In genomic region chr6:41970436-41970846, GRCh38 we compare ENCODE assay signal across 9 cellular contexts. TPM values are rescaled to one million over a fixed set of nuclear protein-coding genes. Genes with fewer than 3 reads are reported as not detected.
DNase-seq lines count a peak whose midpoint lies in the region; ATAC-seq and TF ChIP-seq lines count a peak whose summit lies in the region.
"Had no signal": no experiment of that assay in that cellular context is flagged by ENCODE, and none has a peak within 500 bp of the region (broad histone marks: within the 10 kb centered on the region; RNA-seq: fewer than 3 reads in every experiment).

No MANE protein-coding gene starts in this region.

- CTCF ChIA-PET in SK-N-SH (lab: Yijun Ruan, JAX): no interaction called here

- TF ChIP-seq CTCF in SK-N-SH (IDR thresholded peaks at IDR 0.05) (no peak), lung (IDR thresholded peaks at IDR 0.05; ENCODE audit: control extremely low read depth, extremely low read depth) (no peak), GM13976 (IDR thresholded peaks at IDR 0.05; ENCODE audit: borderline replicate concordance, control extremely low read depth, extremely low read depth, insufficient read depth, missing control alignments) (no peak)

- H3K9me3 ChIP-seq in SK-N-SH: no peaks in the 10 kb centered on the region
- no peaks in the 10 kb centered on the region for H3K9me3 ChIP-seq in lung (ENCODE audit: control insufficient read depth in 2 of 2, insufficient read depth in 1 of 2, low read length in 1 of 2)
- H3K9me3 ChIP-seq: gastrocnemius medialis had no signal

- H3K4me1 ChIP-seq in SK-N-SH (ENCODE audit: control insufficient read depth in 1 of 2, insufficient read depth in 2 of 2, low read depth in 1 of 2, low read length in 1 of 2) (peaks cover 0 to 9% of the 10 kb centered on the region in 2 experiments; a peak in 1 of 4 replicates), lung (ENCODE audit: control insufficient read depth in 2 of 2, insufficient read depth in 2 of 2, low read length in 2 of 2) (peaks cover 0 to 16% of the 10 kb centered on the region in 2 donors)

- POLR2A ChIA-PET in SK-N-SH (lab: Yijun Ruan, JAX): no interaction called here

- no peak for TF ChIP-seq EP300 in SK-N-SH (IDR thresholded peaks at IDR 0.05; ENCODE audit: borderline replicate concordance in 1 of 2, low read depth in 1 of 2, low read length in 1 of 2)

- TF ChIP-seq RAD21 in SK-N-SH (IDR thresholded peaks at IDR 0.05; ENCODE audit: low read length): no peak

- no peak overlapping the region for H3K9ac ChIP-seq in SK-N-SH

- H3K4me3 ChIP-seq in SK-N-SH (ENCODE audit: low read depth in 2 of 2, low read length in 1 of 2) (no peak overlapping the region), lung (no peak overlapping the region)
- H3K4me3 ChIP-seq: gastrocnemius medialis had no signal

- H3K36me3 ChIP-seq in SK-N-SH (replicated peaks in 1 of 2; ENCODE audit: control insufficient read depth in 1 of 2, insufficient read depth in 2 of 2, low read length in 1 of 2) (no peaks in the 10 kb centered on the region), lung (ENCODE audit: control insufficient read depth in 2 of 2, insufficient read depth in 2 of 2, low read length in 2 of 2) (no peaks in the 10 kb centered on the region)
- H3K36me3 ChIP-seq: gastrocnemius medialis had no signal

- no peaks in the 10 kb centered on the region for H3K79me2 ChIP-seq in SK-N-SH (ENCODE audit: insufficient read depth)

- no peaks in the 10 kb centered on the region for H3K9me2 ChIP-seq in SK-N-SH

- H3K27ac ChIP-seq in SK-N-SH (ENCODE audit: low read depth in 2 of 2, low read length in 1 of 2) (no peak overlapping the region), lung (ENCODE audit: low read depth in 1 of 2, low read length in 1 of 2) (no peak overlapping the region)
- H3K27ac ChIP-seq: gastrocnemius medialis had no signal

- WGBS in SK-N-SH (ENCODE audit: low lambda C conversion rate): 70% methylated on average over 4 of the region's 4 CpGs
- WGBS in lung, 2 donors: 18 to 23% methylated on average over 4 of the region's 4 CpGs

- no peak for DNase-seq in SK-N-SH
- peak; percentile 75 to 77 for DNase-seq in activated T-cell treated with anti-CD3 and anti-CD28 coated beads, Interleukin-2, amount 50 U/mL, for 48 hours
- peak; percentile 31 for DNase-seq in lung (ENCODE audit: low spot score)
- DNase-seq in stimulated activated naive CD8-positive, alpha-beta T cell treated with anti-CD3 and anti-CD28 coated beads, Interleukin-15, Interleukin-2, amounts not matched to agents 100 U/mL and 50 U/mL, for 24 hours: peak; percentile 69
- no peak for DNase-seq in COR-L47 (lab: John Stamatoyannopoulos, UW)
- DNase-seq in GM13976 (ENCODE audit: low spot score): no peak

- H3F3A ChIP-seq in SK-N-SH (replicated peaks; ENCODE audit: insufficient read depth): peaks cover 3% of the 10 kb centered on the region

- H3K4me2 ChIP-seq in SK-N-SH: no peak overlapping the region

- 0 out of 2 replicates have a peak overlapping the region, but pooled peaks have one; percentile 47 for H2AFZ ChIP-seq in SK-N-SH (ENCODE audit: low read depth)

- H3K27me3 ChIP-seq in SK-N-SH (ENCODE audit: insufficient read depth) (no peaks in the 10 kb centered on the region), lung (ENCODE audit: control insufficient read depth, insufficient read depth) (no peaks in the 10 kb centered on the region)
- H3K27me3 ChIP-seq: gastrocnemius medialis had no signal

- H4K20me1 ChIP-seq in SK-N-SH (ENCODE audit: insufficient read depth): no peaks in the 10 kb centered on the region

- in situ Hi-C loops in GM13976 (cut with MboI; ENCODE audit: low sequenced_read_pairs, unreplicated experiment): no loop called here

- ATAC-seq in SK-N-SH treated with all-trans-retinoic acid at 6 μM for 48 hours (no peak), lung (ENCODE audit: insufficient read depth, low FRiP score) (no peak), HG02763 (IDR thresholded peaks at IDR 0.05; ENCODE audit: unreplicated experiment) (no peak)
- peak; percentile 90 for ATAC-seq in stimulated activated naive CD8-positive, alpha-beta T cell treated with anti-CD3 and anti-CD28 coated beads, Interleukin-15, Interleukin-2, amounts not matched to agents 100 U/mL and 50 U/mL, for 24 hours
- ATAC-seq: gastrocnemius medialis had no signal

TF ChIP-seq in SK-N-SH, 30 proteins besides CTCF, POLR2A, EP300 and RAD21 (continues in another document):
- TF ChIP-seq FOXJ3 (CRISPR knock-in tag; IDR thresholded peaks at IDR 0.05) (no peak), MAX (IDR thresholded peaks at IDR 0.05; ENCODE audit: low read depth) (no peak), FOXM1 (IDR thresholded peaks at IDR 0.05; ENCODE audit: low read depth) (no peak), USF2 (IDR thresholded peaks at IDR 0.05; ENCODE audit: borderline replicate concordance, low read depth, low read length) (no peak), NRF1 (IDR thresholded peaks at IDR 0.05; ENCODE audit: low read depth, low read length) (no peak), TCF12 (IDR thresholded peaks at IDR 0.05) (no peak), SIN3A (IDR thresholded peaks at IDR 0.05; ENCODE audit: borderline replicate concordance, low read depth, low read length) (no peak), RXRA (IDR thresholded peaks at IDR 0.05; ENCODE audit: borderline replicate concordance, low read depth) (no peak), NFIC (IDR thresholded peaks at IDR 0.05; ENCODE audit: borderline replicate concordance) (no peak), YY1 (IDR thresholded peaks at IDR 0.05; ENCODE audit: low read depth) (no peak), TEAD4 (IDR thresholded peaks at IDR 0.05; ENCODE audit: borderline replicate concordance, insufficient read depth) (no peak), ELF1 (IDR thresholded peaks at IDR 0.05) (no peak)

TF ChIP-seq in SK-N-SH treated with all-trans-retinoic acid at 6 μM for 48 hours, 23 proteins besides CTCF, POLR2A, EP300 and RAD21 (continues in another document):
- TF ChIP-seq ISL1 (CRISPR knock-in tag; IDR thresholded peaks at IDR 0.05): no peak
- TF ChIP-seq ZC3H10 (CRISPR knock-in tag; IDR thresholded peaks at IDR 0.05): no peak
- no peak for TF ChIP-seq TCF4 (CRISPR knock-in tag; IDR thresholded peaks at IDR 0.05; ENCODE audit: borderline replicate concordance)
- TF ChIP-seq PPARA (CRISPR knock-in tag; IDR thresholded peaks at IDR 0.05; ENCODE audit: borderline replicate concordance): no peak
- TF ChIP-seq PATZ1 (CRISPR knock-in tag; IDR thresholded peaks at IDR 0.05; ENCODE audit: borderline replicate concordance): no peak
- no peak for TF ChIP-seq GLIS3 (CRISPR knock-in tag; IDR thresholded peaks at IDR 0.05)
- TF ChIP-seq CSRNP3 (CRISPR knock-in tag; IDR thresholded peaks at IDR 0.05): no peak
- TF ChIP-seq ARNTL (CRISPR knock-in tag; IDR thresholded peaks at IDR 0.05; ENCODE audit: borderline replicate concordance, low read depth): no peak
- no peak for TF ChIP-seq BACH2 (CRISPR knock-in tag; IDR thresholded peaks at IDR 0.05; ENCODE audit: borderline replicate concordance)

RNA-seq across cellular contexts. Expression of gene CCND3, which starts 28.8 kb away (rescaled TPM):
- 22.4 and 26.6 TPM in 2 replicates for polyA plus RNA-seq in SK-N-SH (2012; rRNA removed)
- polyA plus RNA-seq in SK-N-SH (2012; cell fraction: cytosol; rRNA removed): 16.0 and 24.0 TPM in 2 replicates
- 28.0 and 33.4 TPM in 2 replicates for polyA plus RNA-seq in SK-N-SH (2012; cell fraction: nucleus; rRNA removed)
- 100 to 1,000 TPM; 124 to 192 TPM for total RNA-seq in lung
- polyA plus RNA-seq in lung: 100 to 1,000 TPM; 120 to 221 TPM

RNA-seq across cellular contexts. Expression of gene BYSL, which starts 49.1 kb away (rescaled TPM):
- polyA plus RNA-seq in SK-N-SH (2012; rRNA removed) (31.1 and 56.0 TPM in 2 replicates), lung (10 to 100 TPM in 1 of 2 donors, 1 to 10 TPM in 1; 8.8 to 20.4 TPM)
- polyA plus RNA-seq in SK-N-SH (2012; cell fraction: cytosol; rRNA removed): 32.4 and 35.9 TPM in 2 replicates
- 54.5 and 56.0 TPM in 2 replicates for polyA plus RNA-seq in SK-N-SH (2012; cell fraction: nucleus; rRNA removed)
- total RNA-seq in lung: 10 to 100 TPM in 1 of 2 donors, 1 to 10 TPM in 1; 9.9 to 19.7 TPM

RNA-seq across cellular contexts. Expression of gene MED20, which starts 49.5 kb away (rescaled TPM):
- 25.1 and 29.6 TPM in 2 replicates for polyA plus RNA-seq in SK-N-SH (2012; rRNA removed)
- 26.4 and 26.6 TPM in 2 replicates for polyA plus RNA-seq in SK-N-SH (2012; cell fraction: cytosol; rRNA removed)
- 21.5 and 25.2 TPM in 2 replicates for polyA plus RNA-seq in SK-N-SH (2012; cell fraction: nucleus; rRNA removed)
- 10 to 100 TPM; 20.2 to 20.4 TPM for total RNA-seq in lung
- 10 to 100 TPM in 1 of 2 donors, 1 to 10 TPM in 1; 7.0 to 10.1 TPM for polyA plus RNA-seq in lung

Comparison
In these comparisons a context has a peak if more than half of its experiments do, and no peak if none do; other contexts are left out.
1. DNase-seq: peak in activated T-cell treated with anti-CD3 and anti-CD28 coated beads, Interleukin-2, amount 50 U/mL, for 48 hours (2 of 2), lung (single experiment) and stimulated activated naive CD8-positive, alpha-beta T cell treated with anti-CD3 and anti-CD28 coated beads, Interleukin-15, Interleukin-2, amounts not matched to agents 100 U/mL and 50 U/mL, for 24 hours (single experiment); none in SK-N-SH (single experiment), COR-L47 (single experiment) and GM13976 (single experiment).